ENCODE assay signal across 9 cellular contexts in genomic region chr12:15996254-15996653, GRCh38.
DNase-seq lines count a peak whose midpoint lies in the region; ATAC-seq and TF ChIP-seq lines count a peak whose summit lies in the region.
"Had no signal": no experiment of that assay in that cellular context is flagged by ENCODE, and none has a peak within 500 bp of the region (broad histone marks: within the 10 kb centered on the region; RNA-seq: fewer than 3 reads in every experiment).

No MANE protein-coding gene starts in this region.

- H2BK20ac ChIP-seq in H9 (ENCODE audit: low read depth, low read length, poor library complexity, severe bottlenecking), result no peak overlapping the region

- H2AFZ ChIP-seq in H9 (ENCODE audit: low read length), result no peak overlapping the region

- no peaks in the 10 kb centered on the region for H4K20me1 ChIP-seq in H9 (ENCODE audit: control insufficient read depth, insufficient read depth, insufficient read length)

- no peaks in the 10 kb centered on the region for H3K36me3 Mint-ChIP-seq in H9 (ENCODE audit: insufficient read depth in 1 of 3, low read depth in 3 of 3)
- peaks cover under 1% of the 10 kb centered on the region for H3K36me3 Mint-ChIP-seq in stimulated activated effector memory CD8-positive, alpha-beta T cell treated with anti-CD3 and anti-CD28 coated beads, Interleukin-12 subunit alpha, Interleukin-12 subunit beta, amount 100 ng/mL, for 72 hours
- peaks cover 34% of the 10 kb centered on the region for H3K36me3 Mint-ChIP-seq in activated T-cell treated with anti-CD3 and anti-CD28 coated beads, Interleukin-2, amount 50 U/mL, for 24 hours (ENCODE audit: low read depth)

- TF ChIP-seq CTCF in H9 (conservative IDR thresholded peaks at IDR 0.05) (peak; percentile 46; the same call in 2 of the 3 replicates), fibroblast of the aortic adventitia (IDR thresholded peaks at IDR 0.05; ENCODE audit: insufficient read depth, low read length) (no peak)

- no peak overlapping the region for H3T11ph ChIP-seq in H9 (ENCODE audit: low read length)

- H3K4ac ChIP-seq in H9 (ENCODE audit: low read depth, low read length), result no peak overlapping the region

- H3K27me3 Mint-ChIP-seq in H9 (ENCODE audit: low read depth), result no peaks in the 10 kb centered on the region
- no peaks in the 10 kb centered on the region for H3K27me3 Mint-ChIP-seq in activated T-cell treated with anti-CD3 and anti-CD28 coated beads, Interleukin-2, amount 50 U/mL, for 24 hours

- H3K9ac ChIP-seq in H9 (ENCODE audit: extremely low read depth, insufficient read length, low read length) (no peak overlapping the region), NT2/D1 (ENCODE audit: insufficient read length, low read depth) (no peak overlapping the region)

- H3K4me2 ChIP-seq in H9 (ENCODE audit: insufficient read depth, insufficient read length, low read length), result no peak overlapping the region

- no peaks in the 10 kb centered on the region for H3K23me2 ChIP-seq in H9 (ENCODE audit: insufficient read length, low read depth, low read length, poor library complexity, severe bottlenecking)

- H4K91ac ChIP-seq in H9 (ENCODE audit: insufficient read length, low read depth, low read length), result no peak overlapping the region

- H3K23ac ChIP-seq in H9 (ENCODE audit: insufficient read length, low read depth, low read length), result no peak overlapping the region

- no peak overlapping the region for H3K56ac ChIP-seq in H9 (ENCODE audit: insufficient read length, low read depth, low read length)

- no peak overlapping the region for H2BK120ac ChIP-seq in H9 (ENCODE audit: low read depth, low read length, poor library complexity, severe bottlenecking)

- H3K9me3 ChIP-seq in H9 (ENCODE audit: control insufficient read depth, low read depth, low read length), result no peaks in the 10 kb centered on the region
- no peaks in the 10 kb centered on the region for H3K9me3 ChIP-seq in NT2/D1 (ENCODE audit: insufficient read depth, low read length)

- no peak overlapping the region for H4K5ac ChIP-seq in H9 (ENCODE audit: insufficient read length, low read depth, low read length)

- no peak overlapping the region; a peak in 1 of 7 replicates for H3K27ac Mint-ChIP-seq in H9
- H3K27ac Mint-ChIP-seq in stimulated activated effector memory CD8-positive, alpha-beta T cell treated with anti-CD3 and anti-CD28 coated beads, Interleukin-12 subunit alpha, Interleukin-12 subunit beta, amount 100 ng/mL, for 72 hours, result no peak overlapping the region
- H3K27ac Mint-ChIP-seq in activated T-cell treated with anti-CD3 and anti-CD28 coated beads, Interleukin-2, amount 50 U/mL, for 24 hours, result no peak overlapping the region

- no peak overlapping the region for H3K27ac ChIP-seq in H9 (ENCODE audit: insufficient read length, low read depth, low read length)
- H3K27ac ChIP-seq: dorsolateral prefrontal cortex had no signal

- DNase-seq in H9, result peak; percentile 55
- peak; percentile 43 for DNase-seq in NT2/D1 (ENCODE audit: low read depth, low spot score)
- DNase-seq in fibroblast of the aortic adventitia (ENCODE audit: low read depth), result peak; percentile 47
- DNase-seq in renal cortical epithelial cell (ENCODE audit: low read depth), result peak; percentile 54
- DNase-seq in stimulated activated effector memory CD8-positive, alpha-beta T cell treated with anti-CD3 and anti-CD28 coated beads, Interleukin-12 subunit alpha, Interleukin-12 subunit beta, amount 100 ng/mL, for 72 hours (ENCODE audit: low spot score in 2 of 2), result no peak
- no peak for DNase-seq in NCI-H187 treated with DMSO at 0.1 percent for 48 hours (lab: John Stamatoyannopoulos, UW)
- no peak for DNase-seq in activated T-cell treated with anti-CD3 and anti-CD28 coated beads, Interleukin-2, amount 50 U/mL, for 24 hours
- DNase-seq: natural killer cell had no signal

- H3K14ac ChIP-seq in H9 (ENCODE audit: insufficient read depth, low read length), result no peak overlapping the region

- no peaks in the 10 kb centered on the region for H3K4me1 Mint-ChIP-seq in H9
- no peaks in the 10 kb centered on the region for H3K4me1 Mint-ChIP-seq in stimulated activated effector memory CD8-positive, alpha-beta T cell treated with anti-CD3 and anti-CD28 coated beads, Interleukin-12 subunit alpha, Interleukin-12 subunit beta, amount 100 ng/mL, for 72 hours
- no peaks in the 10 kb centered on the region for H3K4me1 Mint-ChIP-seq in activated T-cell treated with anti-CD3 and anti-CD28 coated beads, Interleukin-2, amount 50 U/mL, for 24 hours (ENCODE audit: low read depth)

- H3K4me3 Mint-ChIP-seq in H9, result no peak overlapping the region
- H3K4me3 Mint-ChIP-seq in stimulated activated effector memory CD8-positive, alpha-beta T cell treated with anti-CD3 and anti-CD28 coated beads, Interleukin-12 subunit alpha, Interleukin-12 subunit beta, amount 100 ng/mL, for 72 hours, result no peak overlapping the region
- H3K4me3 Mint-ChIP-seq in activated T-cell treated with anti-CD3 and anti-CD28 coated beads, Interleukin-2, amount 50 U/mL, for 24 hours, result no peak overlapping the region
- H3K4me3 Mint-ChIP-seq: natural killer cell had no signal

- WGBS in H9 (ENCODE audit: extremely low coverage, insufficient read length, low lambda C conversion rate), result no CpG with 5 or more reads among the region's 3 CpGs

- H3K36me3 ChIP-seq in NT2/D1 (ENCODE audit: insufficient read depth, insufficient read length, low read length), result peaks cover 2% of the 10 kb centered on the region

- H2BK5ac ChIP-seq in H9 (ENCODE audit: insufficient read length, low read length), result no peak overlapping the region

- no peak overlapping the region for H2AK5ac ChIP-seq in H9 (ENCODE audit: insufficient read length, low read length)

- H3K79me2 ChIP-seq in H9 (ENCODE audit: insufficient read depth, low read length), result no peaks in the 10 kb centered on the region

- H3K18ac ChIP-seq in H9 (ENCODE audit: insufficient read length, low read depth, low read length), result no peak overlapping the region

- H3K4me3 ChIP-seq in NT2/D1 (ENCODE audit: insufficient read length, low read depth), result no peak overlapping the region
- no peak overlapping the region for H3K4me3 ChIP-seq in fibroblast of the aortic adventitia (ENCODE audit: low read depth, low read length)
- H3K4me3 ChIP-seq: dorsolateral prefrontal cortex had no signal

- no peak overlapping the region for H4K8ac ChIP-seq in H9 (replicated peaks; ENCODE audit: insufficient read length, low read depth, low read length)

- ATAC-seq in stimulated activated effector memory CD8-positive, alpha-beta T cell treated with anti-CD3 and anti-CD28 coated beads, Interleukin-12 subunit alpha, Interleukin-12 subunit beta, amount 100 ng/mL, for 72 hours, result no peak
- ATAC-seq: natural killer cell had no signal

- H2BK15ac ChIP-seq in H9 (ENCODE audit: low read depth, low read length), result no peak overlapping the region

- no peak overlapping the region for H2BK12ac ChIP-seq in H9 (ENCODE audit: insufficient read length, low read depth, low read length)

- H3K27me3 ChIP-seq in H9 (ENCODE audit: insufficient read depth, low read length), result no peaks in the 10 kb centered on the region
- H3K27me3 ChIP-seq in NT2/D1 (ENCODE audit: insufficient read depth, insufficient read length), result no peaks in the 10 kb centered on the region
- H3K27me3 ChIP-seq: dorsolateral prefrontal cortex had no signal

- no peaks in the 10 kb centered on the region for H3K9me3 Mint-ChIP-seq in H9
- no peaks in the 10 kb centered on the region for H3K9me3 Mint-ChIP-seq in stimulated activated effector memory CD8-positive, alpha-beta T cell treated with anti-CD3 and anti-CD28 coated beads, Interleukin-12 subunit alpha, Interleukin-12 subunit beta, amount 100 ng/mL, for 72 hours
- H3K9me3 Mint-ChIP-seq in activated T-cell treated with anti-CD3 and anti-CD28 coated beads, Interleukin-2, amount 50 U/mL, for 24 hours, result no peaks in the 10 kb centered on the region
- H3K9me3 Mint-ChIP-seq: natural killer cell had no signal

- H3K79me1 ChIP-seq in H9 (ENCODE audit: insufficient read depth, low read depth, low read length, poor library complexity, severe bottlenecking), result no peaks in the 10 kb centered on the region

- H3K4me1 ChIP-seq in H9 (ENCODE audit: insufficient read depth, low read length) (no peaks in the 10 kb centered on the region), NT2/D1 (ENCODE audit: insufficient read depth, insufficient read length) (no peaks in the 10 kb centered on the region)

Comparison
In these comparisons a context has a peak if more than half of its experiments do, and no peak if none do; other contexts are left out.
1. DNase-seq: peak in H9 (single experiment), NT2/D1 (single experiment), fibroblast of the aortic adventitia (single experiment) and renal cortical epithelial cell (single experiment); none in stimulated activated effector memory CD8-positive, alpha-beta T cell treated with anti-CD3 and anti-CD28 coated beads, Interleukin-12 subunit alpha, Interleukin-12 subunit beta, amount 100 ng/mL, for 72 hours (0 of 2), NCI-H187 treated with DMSO at 0.1 percent for 48 hours (single experiment) and activated T-cell treated with anti-CD3 and anti-CD28 coated beads, Interleukin-2, amount 50 U/mL, for 24 hours (single experiment).